ENCODE assay signal across 1 cellular context in the genomic region with DNA sequence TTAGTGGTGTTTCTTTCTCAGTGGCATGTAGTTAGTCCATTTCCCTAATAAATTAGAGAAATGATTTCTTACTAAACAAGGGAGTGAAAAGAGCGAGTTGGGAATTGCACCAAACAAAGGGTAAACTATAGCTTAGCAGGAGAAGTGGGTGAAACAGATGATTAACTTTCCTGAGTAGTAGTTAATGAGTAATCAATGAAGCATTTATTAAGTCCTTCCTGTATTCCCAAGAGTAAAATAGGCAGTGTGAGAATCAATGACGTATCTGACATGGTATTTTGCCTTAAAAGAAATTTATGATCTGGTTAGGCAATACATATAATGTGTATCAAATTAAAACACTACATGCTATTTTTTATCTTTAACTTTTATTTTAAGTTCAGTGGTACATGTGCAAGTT.
TF ChIP-seq lines count a peak whose summit lies in the region.

No MANE protein-coding gene starts in this region.

TF ChIP-seq in GM23338, 12 proteins besides CTCF, POLR2A, EP300 and RAD21 (continued from another document):
- TF ChIP-seq, protein P1, sequence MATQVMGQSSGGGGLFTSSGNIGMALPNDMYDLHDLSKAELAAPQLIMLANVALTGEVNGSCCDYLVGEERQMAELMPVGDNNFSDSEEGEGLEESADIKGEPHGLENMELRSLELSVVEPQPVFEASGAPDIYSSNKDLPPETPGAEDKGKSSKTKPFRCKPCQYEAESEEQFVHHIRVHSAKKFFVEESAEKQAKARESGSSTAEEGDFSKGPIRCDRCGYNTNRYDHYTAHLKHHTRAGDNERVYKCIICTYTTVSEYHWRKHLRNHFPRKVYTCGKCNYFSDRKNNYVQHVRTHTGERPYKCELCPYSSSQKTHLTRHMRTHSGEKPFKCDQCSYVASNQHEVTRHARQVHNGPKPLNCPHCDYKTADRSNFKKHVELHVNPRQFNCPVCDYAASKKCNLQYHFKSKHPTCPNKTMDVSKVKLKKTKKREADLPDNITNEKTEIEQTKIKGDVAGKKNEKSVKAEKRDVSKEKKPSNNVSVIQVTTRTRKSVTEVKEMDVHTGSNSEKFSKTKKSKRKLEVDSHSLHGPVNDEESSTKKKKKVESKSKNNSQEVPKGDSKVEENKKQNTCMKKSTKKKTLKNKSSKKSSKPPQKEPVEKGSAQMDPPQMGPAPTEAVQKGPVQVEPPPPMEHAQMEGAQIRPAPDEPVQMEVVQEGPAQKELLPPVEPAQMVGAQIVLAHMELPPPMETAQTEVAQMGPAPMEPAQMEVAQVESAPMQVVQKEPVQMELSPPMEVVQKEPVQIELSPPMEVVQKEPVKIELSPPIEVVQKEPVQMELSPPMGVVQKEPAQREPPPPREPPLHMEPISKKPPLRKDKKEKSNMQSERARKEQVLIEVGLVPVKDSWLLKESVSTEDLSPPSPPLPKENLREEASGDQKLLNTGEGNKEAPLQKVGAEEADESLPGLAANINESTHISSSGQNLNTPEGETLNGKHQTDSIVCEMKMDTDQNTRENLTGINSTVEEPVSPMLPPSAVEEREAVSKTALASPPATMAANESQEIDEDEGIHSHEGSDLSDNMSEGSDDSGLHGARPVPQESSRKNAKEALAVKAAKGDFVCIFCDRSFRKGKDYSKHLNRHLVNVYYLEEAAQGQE (IDR thresholded peaks at IDR 0.05; ENCODE audit: unreplicated experiment) = no peak
- no peak for TF ChIP-seq ZNF331 (CRISPR knock-in tag; IDR thresholded peaks at IDR 0.05; ENCODE audit: low read depth)
- TF ChIP-seq, protein P2, sequence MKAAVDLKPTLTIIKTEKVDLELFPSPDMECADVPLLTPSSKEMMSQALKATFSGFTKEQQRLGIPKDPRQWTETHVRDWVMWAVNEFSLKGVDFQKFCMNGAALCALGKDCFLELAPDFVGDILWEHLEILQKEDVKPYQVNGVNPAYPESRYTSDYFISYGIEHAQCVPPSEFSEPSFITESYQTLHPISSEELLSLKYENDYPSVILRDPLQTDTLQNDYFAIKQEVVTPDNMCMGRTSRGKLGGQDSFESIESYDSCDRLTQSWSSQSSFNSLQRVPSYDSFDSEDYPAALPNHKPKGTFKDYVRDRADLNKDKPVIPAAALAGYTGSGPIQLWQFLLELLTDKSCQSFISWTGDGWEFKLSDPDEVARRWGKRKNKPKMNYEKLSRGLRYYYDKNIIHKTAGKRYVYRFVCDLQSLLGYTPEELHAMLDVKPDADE (IDR thresholded peaks at IDR 0.05) = no peak
